ENCODE assay signal across 1 cellular context in genomic region chr12:53466640-53467039, GRCh38.
TF ChIP-seq lines count a peak whose summit lies in the region.

No MANE protein-coding gene starts in this region.

TF ChIP-seq in HepG2, 621 proteins besides CTCF, POLR2A, EP300 and RAD21:
- no peak for TF ChIP-seq GFI1 (CRISPR knock-in tag; IDR thresholded peaks at IDR 0.05; ENCODE audit: borderline replicate concordance)
- peak; percentile 58; the same call in 1 of the 2 replicates for TF ChIP-seq RBFOX2 (IDR thresholded peaks at IDR 0.05; ENCODE audit: low read depth, low read length)
- no peak for TF ChIP-seq CAMTA2 (CRISPR knock-in tag; IDR thresholded peaks at IDR 0.05; ENCODE audit: borderline replicate concordance)
- no peak for TF ChIP-seq HCFC1 (IDR thresholded peaks at IDR 0.05; ENCODE audit: low read depth, low read length)
- TF ChIP-seq, protein P1, sequence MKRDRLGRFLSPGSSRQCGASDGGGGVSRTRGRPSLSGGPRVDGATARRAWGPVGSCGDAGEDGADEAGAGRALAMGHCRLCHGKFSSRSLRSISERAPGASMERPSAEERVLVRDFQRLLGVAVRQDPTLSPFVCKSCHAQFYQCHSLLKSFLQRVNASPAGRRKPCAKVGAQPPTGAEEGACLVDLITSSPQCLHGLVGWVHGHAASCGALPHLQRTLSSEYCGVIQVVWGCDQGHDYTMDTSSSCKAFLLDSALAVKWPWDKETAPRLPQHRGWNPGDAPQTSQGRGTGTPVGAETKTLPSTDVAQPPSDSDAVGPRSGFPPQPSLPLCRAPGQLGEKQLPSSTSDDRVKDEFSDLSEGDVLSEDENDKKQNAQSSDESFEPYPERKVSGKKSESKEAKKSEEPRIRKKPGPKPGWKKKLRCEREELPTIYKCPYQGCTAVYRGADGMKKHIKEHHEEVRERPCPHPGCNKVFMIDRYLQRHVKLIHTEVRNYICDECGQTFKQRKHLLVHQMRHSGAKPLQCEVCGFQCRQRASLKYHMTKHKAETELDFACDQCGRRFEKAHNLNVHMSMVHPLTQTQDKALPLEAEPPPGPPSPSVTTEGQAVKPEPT (CRISPR knock-in tag; IDR thresholded peaks at IDR 0.05; ENCODE audit: low read depth), result no peak
- peak; percentile 24; the same call in 1 of the 2 replicates for TF ChIP-seq POLR2AphosphoS2 (IDR thresholded peaks at IDR 0.05; ENCODE audit: low read depth, low read length)
